Comparison of ENCODE assay signal across 8 cellular contexts in genomic region chr16:739560-740458, GRCh38. TPM values are rescaled to one million over a fixed set of nuclear protein-coding genes. Genes with fewer than 3 reads are reported as not detected.
A peak's percentile ranks its signal among the peaks of the same experiment; 100 is the strongest.
DNase-seq lines count a peak whose midpoint lies in the region; ATAC-seq, FAIRE-seq and TF ChIP-seq lines count a peak whose summit lies in the region.

No MANE protein-coding gene starts in this region.

- H3K9me3 ChIP-seq in IMR-90 (ENCODE audit: control insufficient read depth, insufficient read depth, low read length), result no peaks in the 10 kb centered on the region
- no peaks in the 10 kb centered on the region for H3K9me3 ChIP-seq in mesodermal cell (ENCODE audit: control insufficient read depth, low read length)

- no peak overlapping the region for H3K56ac ChIP-seq in IMR-90 (ENCODE audit: extremely low read depth, insufficient read depth, low read length)

- H3K4ac ChIP-seq in IMR-90 (ENCODE audit: low read depth, low read length), result peak overlapping the region; percentile 45; the same call in 1 of the 2 replicates

- in situ Hi-C loops in IMR-90 (cut with MboI; ENCODE audit: low sequenced_read_pairs), result no loop called here

- POLR2A ChIA-PET in IMR-90 (lab: Charles Lee; ENCODE audit: unreplicated experiment), result no interaction called here

- H2BK5ac ChIP-seq in IMR-90 (ENCODE audit: low read depth, low read length, poor library complexity, severe bottlenecking), result no peak overlapping the region

- H3K27ac ChIP-seq in 22Rv1 (peak overlapping the region; percentile 96), IMR-90 (ENCODE audit: insufficient read depth, low read length) (no peak overlapping the region; the same call in 1 of the 2 replicates), mesodermal cell (ENCODE audit: low read depth, low read length, severe bottlenecking) (no peak overlapping the region)

- H4K20me1 ChIP-seq in IMR-90 (ENCODE audit: insufficient read depth, low read length), result peaks cover 5% of the 10 kb centered on the region; the same call in 1 of the 2 replicates

- no peak for DNase-seq in IMR-90
- DNase-seq in bronchial epithelial cell (ENCODE audit: low read depth), result no peak
- DNase-seq in NCI-H2107 treated with DMSO at 0.1 percent for 48 hours (lab: John Stamatoyannopoulos, UW; ENCODE audit: unreplicated experiment), result no peak
- DNase-seq in hepatic stellate cell (ENCODE audit: low spot score), result no peak

- no peak overlapping the region for H3K14ac ChIP-seq in IMR-90 (replicated peaks; ENCODE audit: low read depth, low read length)

- intact Hi-C loops in IMR-90 (cut with micrococcal nuclease), result loop anchor here (5.0 kb wide), 1 partner anchor 47 kb away; the partner anchor contains the start of genes CHTF18 and RPUSD1

- CTCF ChIA-PET in IMR-90 (lab: Yijun Ruan, JAX), result no interaction called here

- TF ChIP-seq POLR2A in IMR-90 (IDR thresholded peaks at IDR 0.05; ENCODE audit: low read depth, low read length), result no peak

- no peak for FAIRE-seq in bronchial epithelial cell (lab: Jason Lieb, UNC)

- no peak overlapping the region for H4K5ac ChIP-seq in IMR-90 (ENCODE audit: low read depth, low read length)

- peaks cover 4% of the 10 kb centered on the region; the same call in 1 of the 2 replicates for H3K9me1 ChIP-seq in IMR-90 (ENCODE audit: insufficient read depth, low read length)

- no peak for ATAC-seq in IMR-90 (ENCODE audit: low read depth)
- ATAC-seq in GM19351 (IDR thresholded peaks at IDR 0.05; ENCODE audit: unreplicated experiment), result no peak
- no peak for ATAC-seq in GM19452 (IDR thresholded peaks at IDR 0.05; ENCODE audit: unreplicated experiment)

- peak overlapping the region; percentile 67 for H2AK5ac ChIP-seq in IMR-90 (ENCODE audit: low read depth, low read length)

- no peak overlapping the region for H3K18ac ChIP-seq in IMR-90 (ENCODE audit: low read depth, low read length)

- no peak overlapping the region for H2BK120ac ChIP-seq in IMR-90 (ENCODE audit: low read depth, low read length)

- peak overlapping the region; percentile 94 for H2AFZ ChIP-seq in IMR-90 (replicated peaks; ENCODE audit: low read length, poor library complexity)

- H3K27me3 ChIP-seq in IMR-90 (ENCODE audit: control insufficient read depth, insufficient read depth, low read length) (no peaks in the 10 kb centered on the region), bronchial epithelial cell (ENCODE audit: control insufficient read depth, insufficient read depth, low read length) (no peaks in the 10 kb centered on the region)

- dilution Hi-C loops in IMR-90 (cut with HindIII; ENCODE audit: low sequenced_read_pairs, unreplicated experiment), result no loop called here

- no peak overlapping the region for H2BK15ac ChIP-seq in IMR-90 (ENCODE audit: low read depth, low read length)

- no peak overlapping the region for H4K91ac ChIP-seq in IMR-90 (ENCODE audit: insufficient read depth, low read depth, low read length)

- H3K4me1 ChIP-seq in IMR-90 (ENCODE audit: control insufficient read depth, insufficient read depth, low read length) (peaks cover 5% of the 10 kb centered on the region; the same call in 1 of the 2 replicates), mesodermal cell (ENCODE audit: control insufficient read depth, insufficient read depth, low read length, poor library complexity, severe bottlenecking) (no peaks in the 10 kb centered on the region)

- peak overlapping the region in 1 of 2 experiments; percentile 67; a peak in 1 of 4 replicates for H4K8ac ChIP-seq in IMR-90 (ENCODE audit: low read depth in 2 of 2, low read length in 2 of 2)

- H2AK9ac ChIP-seq in IMR-90 (replicated peaks; ENCODE audit: low read depth, low read length, poor library complexity), result peak overlapping the region; percentile 95

- peak overlapping the region; percentile 76 for H3K4me3 ChIP-seq in IMR-90 (ENCODE audit: insufficient read depth, low read depth, low read length)
- H3K4me3 ChIP-seq in bronchial epithelial cell (ENCODE audit: low read depth, low read length), result peak overlapping the region; percentile 95
- peak overlapping the region; percentile 82 for H3K4me3 ChIP-seq in mesodermal cell (ENCODE audit: extremely low read depth, insufficient read depth, low read length, poor library complexity, severe bottlenecking)

- H3K9ac ChIP-seq in IMR-90 (ENCODE audit: low read depth, low read length), result peak overlapping the region; percentile 75

- no peak for TF ChIP-seq RAD21 in IMR-90 (IDR thresholded peaks at IDR 0.05; ENCODE audit: low read length)

- no TSS peak for BruUV-seq in IMR-90 (replicated peaks; lab: Mats Ljungman, UMichigan)

- H3K23ac ChIP-seq in IMR-90 (ENCODE audit: low read depth, low read length), result peak overlapping the region; percentile 89; the same call in 1 of the 2 replicates

- no peak overlapping the region for H2BK20ac ChIP-seq in IMR-90 (ENCODE audit: low read depth, low read length)

- H3K36me3 ChIP-seq in IMR-90 (ENCODE audit: control insufficient read depth, insufficient read depth, low read length) (peaks cover 24% of the 10 kb centered on the region), bronchial epithelial cell (ENCODE audit: control insufficient read depth, insufficient read depth, low read length) (peaks cover 9% of the 10 kb centered on the region), mesodermal cell (ENCODE audit: control insufficient read depth, insufficient read depth, low read length) (peaks cover 39% of the 10 kb centered on the region)

- 57% methylated on average over 18 of the region's 38 CpGs; no CpG with 5 or more reads in 1 of the 2 experiments for WGBS in IMR-90 (ENCODE audit: extremely low coverage in 2 of 2, insufficient read length in 1 of 2), 2 experiments
- WGBS in mesodermal cell (ENCODE audit: insufficient coverage in 2 of 2), 2 experiments, result 54 to 80% methylated on average over 25 to 34 of the region's 38 CpGs

- H3K79me1 ChIP-seq in IMR-90 (ENCODE audit: low read depth in 1 of 2, low read length in 2 of 2), result peaks cover 7 to 19% of the 10 kb centered on the region in 2 experiments

- H3K4me2 ChIP-seq in IMR-90 (ENCODE audit: low read depth, low read length), result peak overlapping the region; percentile 86

- no peak for TF ChIP-seq CTCF in 22Rv1 (IDR thresholded peaks at IDR 0.05)
- no peak for TF ChIP-seq CTCF in IMR-90 (conservative IDR thresholded peaks at IDR 0.05; ENCODE audit: low read depth, low read length)
- TF ChIP-seq CTCF in bronchial epithelial cell (IDR thresholded peaks at IDR 0.05; ENCODE audit: insufficient read depth, low read length, severe bottlenecking), result no peak

TF ChIP-seq in IMR-90, 13 proteins besides CTCF, POLR2A, EP300 and RAD21 (continues in another document):
- TF ChIP-seq ELK1 (IDR thresholded peaks at IDR 0.05; ENCODE audit: borderline replicate concordance, low read depth, low read length), result no peak
- no peak for TF ChIP-seq CHD1 (IDR thresholded peaks at IDR 0.05; ENCODE audit: low read depth, low read length)
- no peak for TF ChIP-seq SMC3 (IDR thresholded peaks at IDR 0.05; ENCODE audit: low read depth, low read length)
- TF ChIP-seq MAZ (IDR thresholded peaks at IDR 0.05; ENCODE audit: borderline replicate concordance, low read depth, low read length), result no peak
- TF ChIP-seq RFX5 (IDR thresholded peaks at IDR 0.05; ENCODE audit: low read depth, low read length), result no peak

RNA-seq across cellular contexts. Expression of gene CIAO3, which starts 1.0 kb away (rescaled TPM):
- 13.9 and 17.0 TPM in 2 replicates for total RNA-seq in IMR-90 (2012; rRNA removed)
- polyA plus RNA-seq in IMR-90 (2012; rRNA removed), result 20.2 and 20.5 TPM in 2 replicates
- polyA plus RNA-seq in IMR-90 (2012; cell fraction: cytosol; rRNA removed), result 9.3 and 15.1 TPM in 2 replicates
- polyA plus RNA-seq in IMR-90 (2012; cell fraction: nucleus; rRNA removed; ENCODE audit: low replicate concordance), result 56.8 and 112 TPM in 2 replicates
- 33.2 and 43.1 TPM in 2 replicates for total RNA-seq in bronchial epithelial cell
- polyA plus RNA-seq in mesodermal cell (2013, experiment 1 of 2), result 38.7 TPM
- polyA plus RNA-seq in mesodermal cell (2013, experiment 2 of 2), result 27.2 TPM

RNA-seq across cellular contexts. Expression of gene HAGHL, which starts 12.9 kb away (rescaled TPM):
- total RNA-seq in IMR-90 (2012; rRNA removed), result 3.0 and 3.1 TPM in 2 replicates
- polyA plus RNA-seq in IMR-90 (2012; rRNA removed), result 12.5 and 17.5 TPM in 2 replicates
- polyA plus RNA-seq in IMR-90 (2012; cell fraction: cytosol; rRNA removed), result 12.2 and 17.9 TPM in 2 replicates
- polyA plus RNA-seq in IMR-90 (2012; cell fraction: nucleus; rRNA removed; ENCODE audit: low replicate concordance), result 69.8 and 233 TPM in 2 replicates
- total RNA-seq in bronchial epithelial cell, result 25.2 and 33.2 TPM in 2 replicates
- polyA plus RNA-seq in mesodermal cell (2013, experiment 1 of 2), result 10.1 TPM
- 6.9 TPM for polyA plus RNA-seq in mesodermal cell (2013, experiment 2 of 2)

RNA-seq across cellular contexts. Expression of gene CCDC78, which starts 13.6 kb away (rescaled TPM):
- total RNA-seq in IMR-90 (2012; rRNA removed) (0.54 and 0.56 TPM in 2 replicates), bronchial epithelial cell (0.90 and 1.6 TPM in 2 replicates)
- 4.6 and 5.5 TPM in 2 replicates for polyA plus RNA-seq in IMR-90 (2012; rRNA removed)
- polyA plus RNA-seq in IMR-90 (2012; cell fraction: cytosol; rRNA removed), result 0.21 and 1.0 TPM in 2 replicates
- 31.9 and 80.5 TPM in 2 replicates for polyA plus RNA-seq in IMR-90 (2012; cell fraction: nucleus; rRNA removed; ENCODE audit: low replicate concordance)
- 3.4 TPM for polyA plus RNA-seq in mesodermal cell (2013, experiment 1 of 2)
- 2.9 TPM for polyA plus RNA-seq in mesodermal cell (2013, experiment 2 of 2)

RNA-seq across cellular contexts. Expression of gene ANTKMT, which starts 18.9 kb away (rescaled TPM):
- 7.3 and 7.5 TPM in 2 replicates for total RNA-seq in IMR-90 (2012; rRNA removed)
- polyA plus RNA-seq in IMR-90 (2012; rRNA removed), result 16.2 and 25.7 TPM in 2 replicates
- polyA plus RNA-seq in IMR-90 (2012; cell fraction: cytosol; rRNA removed), result 62.9 and 94.1 TPM in 2 replicates
- 58.1 and 200 TPM in 2 replicates for polyA plus RNA-seq in IMR-90 (2012; cell fraction: nucleus; rRNA removed; ENCODE audit: low replicate concordance)
- 23.3 and 35.0 TPM in 2 replicates for total RNA-seq in bronchial epithelial cell
- 18.1 TPM for polyA plus RNA-seq in mesodermal cell (2013, experiment 1 of 2)
- 13.7 TPM for polyA plus RNA-seq in mesodermal cell (2013, experiment 2 of 2)

RNA-seq across cellular contexts. Expression of gene MSLN, which starts 20.7 kb away (rescaled TPM):
- not detected in 2 replicates for total RNA-seq in IMR-90 (2012; rRNA removed)
- polyA plus RNA-seq in IMR-90 (2012; rRNA removed), result 0.14 and 0.22 TPM in 2 replicates
- 0.21 and 0.31 TPM in 2 replicates for polyA plus RNA-seq in IMR-90 (2012; cell fraction: cytosol; rRNA removed)
- 0.17 and 0.22 TPM in 2 replicates for polyA plus RNA-seq in IMR-90 (2012; cell fraction: nucleus; rRNA removed; ENCODE audit: low replicate concordance)
- total RNA-seq in bronchial epithelial cell, result 2.6 and 4.5 TPM in 2 replicates
- polyA plus RNA-seq in mesodermal cell (2013, experiment 1 of 2), result not detected
- polyA plus RNA-seq in mesodermal cell (2013, experiment 2 of 2), result not detected
